In the genomic region with DNA sequence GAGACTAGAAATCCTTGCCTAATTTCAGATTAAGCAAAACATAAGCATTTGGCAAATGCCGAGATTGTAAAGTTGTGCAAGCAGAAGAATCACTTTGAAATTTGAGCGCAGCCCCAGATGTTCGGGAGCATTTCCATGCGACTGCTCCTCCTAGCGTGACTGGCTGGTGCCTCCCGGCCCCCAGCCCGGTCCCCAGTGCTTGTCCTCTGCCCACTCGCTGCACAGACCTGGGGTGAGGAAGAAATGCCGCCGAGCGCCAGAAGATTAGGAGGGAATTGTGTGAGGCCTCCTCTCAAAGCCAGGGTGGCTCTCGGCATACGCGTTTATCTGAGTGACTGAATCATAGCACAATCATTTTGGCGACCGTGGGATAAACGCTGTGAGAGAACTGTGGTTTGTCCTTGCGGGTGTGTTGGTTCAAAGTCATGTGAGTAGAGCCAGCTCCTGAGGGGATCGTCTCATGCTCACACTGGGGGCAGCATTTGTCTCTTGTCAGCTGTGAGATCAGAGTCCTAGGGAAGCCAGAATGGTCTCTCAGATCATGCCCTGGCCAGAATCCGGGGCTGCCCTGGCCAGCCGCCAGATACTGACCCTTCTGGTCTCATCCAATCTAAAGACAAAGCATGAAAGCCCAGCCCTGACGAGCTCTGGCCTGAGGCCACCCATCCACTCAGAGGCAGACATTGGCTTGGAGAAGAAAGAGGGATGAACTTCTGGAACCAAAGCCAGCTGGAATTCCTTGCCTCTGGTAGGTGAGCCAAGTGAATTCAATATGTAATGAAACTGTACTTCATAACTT, we compare ENCODE assay signal across 9 cellular contexts.
DNase-seq lines count a peak whose midpoint lies in the region; ATAC-seq and TF ChIP-seq lines count a peak whose summit lies in the region.
"Had no signal": no experiment of that assay in that cellular context is flagged by ENCODE, and none has a peak within 500 bp of the region (broad histone marks: within the 10 kb centered on the region; RNA-seq: fewer than 3 reads in every experiment).

No MANE protein-coding gene starts in this region.

- H3K9me3 ChIP-seq in ovary = no peaks in the 10 kb centered on the region

- H3K27ac ChIP-seq in ovary = peak overlapping the region; percentile 50 to 61

- H3K27me3 ChIP-seq in ovary = no peaks in the 10 kb centered on the region

- peak overlapping the region; percentile 6 to 41 for H3K4me3 ChIP-seq in foreskin fibroblast (ENCODE audit: low read depth in 1 of 2, low read length in 2 of 2)
- peak overlapping the region; percentile 19 for H3K4me3 ChIP-seq in ovary

- intact Hi-C loops in ovary (cut with DNase I) = loop anchor here in 1 of 4 donors (5.0 kb wide), 1 partner anchor 191 kb away; a partner anchor contains a TSS

- DNase-seq in AG09319 (ENCODE audit: extremely low read depth, low read depth) = peak; percentile 78
- peak; percentile 99 for DNase-seq in RPMI7951 (ENCODE audit: low read depth)
- peak; percentile 91 to 95 for DNase-seq in foreskin fibroblast
- DNase-seq in ovary = peak; percentile 79 to 91 (median 83)
- DNase-seq in activated CD4-positive, alpha-beta T cell treated with anti-CD3 and anti-CD28 coated beads for 4 hours = no peak
- DNase-seq in ecto neural progenitor cell (ENCODE audit: low spot score) = no peak
- DNase-seq: DND-41 had no signal

- TF ChIP-seq CTCF in AG09319 (IDR thresholded peaks at IDR 0.05; ENCODE audit: low read depth, low read length) (peak; percentile 31), foreskin fibroblast (IDR thresholded peaks at IDR 0.05; ENCODE audit: low read depth, low read length) (peak; percentile 16), ovary (IDR thresholded peaks at IDR 0.05) (peak in 2 of 3 donors; percentile 24 to 44)

- H3K36me3 ChIP-seq in ovary = no peaks in the 10 kb centered on the region

- WGBS in ovary, 3 donors = 4 to 7% (median 5%) methylated on average over 20 to 22 of the region's 22 CpGs

- H3K4me1 ChIP-seq in ovary (ENCODE audit: insufficient read depth) = peaks cover 26% of the 10 kb centered on the region

- no peak for TF ChIP-seq POLR2A in ovary (IDR thresholded peaks at IDR 0.05)

- ATAC-seq in GM19395 (IDR thresholded peaks at IDR 0.05; ENCODE audit: unreplicated experiment) = no peak
- no peak for ATAC-seq in HG02973 (IDR thresholded peaks at IDR 0.05; ENCODE audit: unreplicated experiment)

- TF ChIP-seq EP300 in ovary (IDR thresholded peaks at IDR 0.05) = no peak

Comparison
In these comparisons a context has a peak if more than half of its experiments do, and no peak if none do; other contexts are left out.
1. DNase-seq: peak in AG09319 (single experiment), RPMI7951 (single experiment), foreskin fibroblast (2 of 2) and ovary (5 of 5); none in activated CD4-positive, alpha-beta T cell treated with anti-CD3 and anti-CD28 coated beads for 4 hours (0 of 2) and ecto neural progenitor cell (single experiment).
2. Peak in every context shown above with its lines, with median percentiles within 50 percentile points of each other: CTCF ChIP-seq.